Comparison of ENCODE assay signal across 10 cellular contexts in genomic region chr1:89260575-89261275, GRCh38. TPM values are rescaled to one million over a fixed set of nuclear protein-coding genes. Genes with fewer than 3 reads are reported as not detected.
A peak's percentile ranks its signal among the peaks of the same experiment; 100 is the strongest.
DNase-seq lines count a peak whose midpoint lies in the region; ATAC-seq and TF ChIP-seq lines count a peak whose summit lies in the region.
"Had no signal": no experiment of that assay in that cellular context is flagged by ENCODE, and none has a peak within 500 bp of the region (broad histone marks: within the 10 kb centered on the region; RNA-seq: fewer than 3 reads in every experiment).

No MANE protein-coding gene starts in this region.

- no peak for DNase-seq in Right ventricle myocardium superior
- no peak for DNase-seq in cardiac septum (ENCODE audit: low spot score)
- no peak for DNase-seq in activated naive CD8-positive, alpha-beta T cell treated with anti-CD3 and anti-CD28 coated beads, Interleukin-2, amount 10 ng/mL, durations not matched to agents 7 days and 5 days
- DNase-seq in mesothelial cell of epicardium (ENCODE audit: low spot score in 2 of 2, unreplicated experiment in 2 of 2), result no peak
- no peak for DNase-seq in uterus
- DNase-seq in ascending aorta (ENCODE audit: low spot score in 2 of 2), result no peak
- DNase-seq in MV-4-11 (lab: John Stamatoyannopoulos, UW), result no peak
- DNase-seq in SKM-1 (lab: John Stamatoyannopoulos, UW; ENCODE audit: unreplicated experiment), result no peak
- DNase-seq: substantia nigra had no signal

- POLR2A ChIA-PET in activated naive CD8-positive, alpha-beta T cell treated with anti-CD3 and anti-CD28 coated beads, Interleukin-2, amount 10 ng/mL, durations not matched to agents 7 days and 5 days (lab: Charles Lee), result interaction anchor here (0.7 to 5.4 kb wide), 9 partner anchors 11 to 196 kb away, joined by 3 to 77 read pairs (median 7); partner anchors contain the start of genes GBP1, GBP2, GBP4 and GBP5

- H3K4me1 ChIP-seq in uterus (peaks cover 0 to 4% of the 10 kb centered on the region in 2 donors), ascending aorta (peaks cover 0 to 4% of the 10 kb centered on the region in 2 donors)

- no peaks in the 10 kb centered on the region for H3K27me3 Mint-ChIP-seq in activated naive CD8-positive, alpha-beta T cell treated with anti-CD3 and anti-CD28 coated beads, Interleukin-2, amount 10 ng/mL, durations not matched to agents 7 days and 5 days
- no peaks in the 10 kb centered on the region for H3K27me3 Mint-ChIP-seq in mesothelial cell of epicardium (ENCODE audit: low read depth)

- no peak for TF ChIP-seq POLR2A in uterus (IDR thresholded peaks at IDR 0.05)

- intact Hi-C loops in Right ventricle myocardium superior (cut with DNase I) (no loop called here), cardiac septum (cut with DNase I) (loop anchor here (5.0 kb wide), 2 partner anchors 52 to 63 kb away; partner anchors contain the start of gene GBP4), uterus (cut with DNase I; ENCODE audit: low total_unique reads) (no loop called here), ascending aorta (cut with DNase I) (no loop called here)

- peak; percentile 92 for ATAC-seq in Right ventricle myocardium superior (ENCODE audit: poor library complexity)
- ATAC-seq in activated naive CD8-positive, alpha-beta T cell treated with anti-CD3 and anti-CD28 coated beads, Interleukin-2, amount 10 ng/mL, durations not matched to agents 7 days and 5 days (ENCODE audit: low read depth), result no peak

- no peaks in the 10 kb centered on the region for H3K36me3 ChIP-seq in uterus
- H3K36me3 ChIP-seq in ascending aorta, result no peaks in the 10 kb centered on the region
- H3K36me3 ChIP-seq: WERI-Rb-1 had no signal

- peaks cover 8% of the 10 kb centered on the region for H3K9me3 Mint-ChIP-seq in activated naive CD8-positive, alpha-beta T cell treated with anti-CD3 and anti-CD28 coated beads, Interleukin-2, amount 10 ng/mL, durations not matched to agents 7 days and 5 days
- no peaks in the 10 kb centered on the region for H3K9me3 Mint-ChIP-seq in mesothelial cell of epicardium

- peaks cover 78% of the 10 kb centered on the region for H3K36me3 Mint-ChIP-seq in activated naive CD8-positive, alpha-beta T cell treated with anti-CD3 and anti-CD28 coated beads, Interleukin-2, amount 10 ng/mL, durations not matched to agents 7 days and 5 days
- no peaks in the 10 kb centered on the region for H3K36me3 Mint-ChIP-seq in mesothelial cell of epicardium

- TF ChIP-seq CTCF in mesothelial cell of epicardium (IDR thresholded peaks at IDR 0.05; ENCODE audit: unreplicated experiment) (no peak), uterus (IDR thresholded peaks at IDR 0.05) (no peak), ascending aorta (IDR thresholded peaks at IDR 0.05) (no peak)

- H3K9me3 ChIP-seq in uterus, result no peaks in the 10 kb centered on the region
- no peaks in the 10 kb centered on the region for H3K9me3 ChIP-seq in ascending aorta

- peaks cover 60% of the 10 kb centered on the region for H3K4me1 Mint-ChIP-seq in activated naive CD8-positive, alpha-beta T cell treated with anti-CD3 and anti-CD28 coated beads, Interleukin-2, amount 10 ng/mL, durations not matched to agents 7 days and 5 days
- H3K4me1 Mint-ChIP-seq in mesothelial cell of epicardium, result peaks cover 26% of the 10 kb centered on the region

- H3K4me3 ChIP-seq in uterus, result no peak overlapping the region
- peak overlapping the region in 1 of 2 donors; percentile 4 for H3K4me3 ChIP-seq in ascending aorta

- H3K27ac ChIP-seq in uterus (peak overlapping the region; percentile 10 to 50), ascending aorta (no peak overlapping the region)
- H3K27ac ChIP-seq: WERI-Rb-1 had no signal

- H3K27me3 ChIP-seq in uterus, result no peaks in the 10 kb centered on the region
- no peaks in the 10 kb centered on the region for H3K27me3 ChIP-seq in ascending aorta

- H3K27ac Mint-ChIP-seq in activated naive CD8-positive, alpha-beta T cell treated with anti-CD3 and anti-CD28 coated beads, Interleukin-2, amount 10 ng/mL, durations not matched to agents 7 days and 5 days, result peak overlapping the region; percentile 80
- H3K27ac Mint-ChIP-seq in mesothelial cell of epicardium, result peak overlapping the region; percentile 65

- H3K4me3 Mint-ChIP-seq in activated naive CD8-positive, alpha-beta T cell treated with anti-CD3 and anti-CD28 coated beads, Interleukin-2, amount 10 ng/mL, durations not matched to agents 7 days and 5 days, result peak overlapping the region; percentile 77
- H3K4me3 Mint-ChIP-seq in mesothelial cell of epicardium, result no peak overlapping the region

RNA-seq across cellular contexts. Expression of gene GBP5, which starts 11.9 kb away (rescaled TPM):
- 1.7 TPM for total RNA-seq in Right ventricle myocardium superior
- total RNA-seq in cardiac septum, result 0.94 TPM
- 100 to 1,000 TPM; 228 to 231 TPM for total RNA-seq in activated naive CD8-positive, alpha-beta T cell treated with anti-CD3 and anti-CD28 coated beads, Interleukin-2, amount 10 ng/mL, durations not matched to agents 7 days and 5 days
- total RNA-seq in mesothelial cell of epicardium, result not detected in 3 replicates
- 1 to 10 TPM in 1 of 4 donors, under 1 TPM in 2, not detected in 1; 0.26 to 1.6 (median 0.83) TPM for total RNA-seq in uterus
- total RNA-seq in ascending aorta, result not detected

Comparison
In these comparisons a context has a peak if more than half of its experiments do, and no peak if none do; other contexts are left out.
1. H3K27ac ChIP-seq: peak in uterus (2 of 2); none in ascending aorta (0 of 2).
2. RNA of gene GBP5, which starts 11.9 kb away (total RNA-seq): 228 to 231 TPM in activated naive CD8-positive, alpha-beta T cell treated with anti-CD3 and anti-CD28 coated beads, Interleukin-2, amount 10 ng/mL, durations not matched to agents 7 days and 5 days; 1.7 TPM in Right ventricle myocardium superior (single experiment), 0.94 TPM in cardiac septum (single experiment), 0.26 to 1.6 TPM in uterus, not detected in mesothelial cell of epicardium and not detected in ascending aorta (single experiment); every median in the first group is over 10 times any median in the second.